ENCODE assay signal across 14 cellular contexts in genomic region chr11:12112731-12113130, GRCh38. TPM values are rescaled to one million over a fixed set of nuclear protein-coding genes. Genes with fewer than 3 reads are reported as not detected.
DNase-seq lines count a peak whose midpoint lies in the region; ATAC-seq and TF ChIP-seq lines count a peak whose summit lies in the region.
"Had no signal": no experiment of that assay in that cellular context is flagged by ENCODE, and none has a peak within 500 bp of the region (broad histone marks: within the 10 kb centered on the region; RNA-seq: fewer than 3 reads in every experiment).

No MANE protein-coding gene starts in this region.

- peaks cover 6% of the 10 kb centered on the region for H3K36me3 Mint-ChIP-seq in T-helper 2 cell treated with Interferon-gamma antibody and Interleukin-4, amounts not matched to agents 5 μg/mL and 100 μg/mL, for 36 hours (ENCODE audit: low read depth)
- peaks cover 48% of the 10 kb centered on the region for H3K36me3 Mint-ChIP-seq in activated T-helper 2 cell treated with anti-CD3 and anti-CD28 coated beads, Interferon-gamma antibody, Interleukin-2, Interleukin-4, amounts not matched to agents 10 μg/mL and 5 μg/mL and 100 μg/mL, durations not matched to agents 14 hours and 24 hours and 36 hours (ENCODE audit: low read depth)
- H3K36me3 Mint-ChIP-seq: IgD-negative memory B cell; stimulated activated naive B cell treated with anti-CD40 and anti-IgM and Interleukin-4, amounts not matched to agents 10 μg/mL and 1 μg/mL and 100 μg/mL, for 72 hours had no signal

- TF ChIP-seq CTCF in foreskin keratinocyte (conservative IDR thresholded peaks at IDR 0.05) (no peak), GM20000 (IDR thresholded peaks at IDR 0.05; ENCODE audit: extremely low read depth, missing control alignments) (no peak), body of pancreas (IDR thresholded peaks at IDR 0.05) (no peak)

- no peak for TF ChIP-seq POLR2A in body of pancreas (IDR thresholded peaks at IDR 0.05)

- H3K27ac ChIP-seq in foreskin keratinocyte = peak overlapping the region; percentile 45
- H3K27ac ChIP-seq in stomach smooth muscle (ENCODE audit: low read length) = peak overlapping the region; percentile 91
- H3K27ac ChIP-seq in body of pancreas = no peak overlapping the region
- H3K27ac ChIP-seq: SK-N-MC had no signal

- DNase-seq in T-helper 2 cell treated with Interferon-gamma antibody and Interleukin-4, amounts not matched to agents 5 μg/mL and 100 μg/mL, for 36 hours (ENCODE audit: low spot score) = no peak
- DNase-seq in T-helper 2 cell (no peak), foreskin keratinocyte (no peak), GM20000 (ENCODE audit: low spot score) (no peak), body of pancreas (no peak), midbrain (lab: John Stamatoyannopoulos, UW) (no peak)
- DNase-seq in activated T-helper 2 cell treated with anti-CD3 and anti-CD28 coated beads, Interferon-gamma antibody, Interleukin-2, Interleukin-4, amounts not matched to agents 10 μg/mL and 5 μg/mL and 100 μg/mL, durations not matched to agents 14 hours and 24 hours and 36 hours (ENCODE audit: low spot score) = no peak
- DNase-seq: islet precursor cell; NCI-H146; NCI-H82; stimulated activated naive B cell treated with anti-CD40 and anti-IgM and Interleukin-4, amounts not matched to agents 10 μg/mL and 1 μg/mL and 100 μg/mL, for 72 hours had no signal

- no peak overlapping the region for H3K27ac Mint-ChIP-seq in T-helper 2 cell treated with Interferon-gamma antibody and Interleukin-4, amounts not matched to agents 5 μg/mL and 100 μg/mL, for 36 hours
- peak overlapping the region; percentile 62 for H3K27ac Mint-ChIP-seq in activated T-helper 2 cell treated with anti-CD3 and anti-CD28 coated beads, Interferon-gamma antibody, Interleukin-2, Interleukin-4, amounts not matched to agents 10 μg/mL and 5 μg/mL and 100 μg/mL, durations not matched to agents 14 hours and 24 hours and 36 hours
- H3K27ac Mint-ChIP-seq: IgD-negative memory B cell; stimulated activated naive B cell treated with anti-CD40 and anti-IgM and Interleukin-4, amounts not matched to agents 10 μg/mL and 1 μg/mL and 100 μg/mL, for 72 hours had no signal

- ATAC-seq in foreskin keratinocyte (no peak), body of pancreas (no peak)
- ATAC-seq: stimulated activated naive B cell treated with anti-CD40 and anti-IgM and Interleukin-4, amounts not matched to agents 10 μg/mL and 1 μg/mL and 100 μg/mL, for 72 hours had no signal

- peak overlapping the region; percentile 84 for H3K4me3 Mint-ChIP-seq in T-helper 2 cell treated with Interferon-gamma antibody and Interleukin-4, amounts not matched to agents 5 μg/mL and 100 μg/mL, for 36 hours
- peak overlapping the region; percentile 87 for H3K4me3 Mint-ChIP-seq in activated T-helper 2 cell treated with anti-CD3 and anti-CD28 coated beads, Interferon-gamma antibody, Interleukin-2, Interleukin-4, amounts not matched to agents 10 μg/mL and 5 μg/mL and 100 μg/mL, durations not matched to agents 14 hours and 24 hours and 36 hours (ENCODE audit: low read depth)
- H3K4me3 Mint-ChIP-seq: stimulated activated naive B cell treated with anti-CD40 and anti-IgM and Interleukin-4, amounts not matched to agents 10 μg/mL and 1 μg/mL and 100 μg/mL, for 72 hours had no signal

- peak overlapping the region; percentile 55 to 93 for H3K9ac ChIP-seq in stomach smooth muscle (ENCODE audit: low read length in 2 of 2)

- intact Hi-C loops in activated T-helper 2 cell treated with anti-CD3 and anti-CD28 coated beads, Interferon-gamma antibody, Interleukin-2, Interleukin-4, amounts not matched to agents 10 μg/mL and 5 μg/mL and 100 μg/mL, durations not matched to agents 14 hours and 24 hours and 36 hours (cut with micrococcal nuclease) = loop anchor here (2.0 to 5.0 kb wide), 2 partner anchors 16 to 65 kb away; no protein-coding TSS in a partner anchor
- intact Hi-C loops in body of pancreas (cut with DNase I) = no loop called here

- no peaks in the 10 kb centered on the region for H3K9me3 Mint-ChIP-seq in T-helper 2 cell treated with Interferon-gamma antibody and Interleukin-4, amounts not matched to agents 5 μg/mL and 100 μg/mL, for 36 hours
- H3K9me3 Mint-ChIP-seq in activated T-helper 2 cell treated with anti-CD3 and anti-CD28 coated beads, Interferon-gamma antibody, Interleukin-2, Interleukin-4, amounts not matched to agents 10 μg/mL and 5 μg/mL and 100 μg/mL, durations not matched to agents 14 hours and 24 hours and 36 hours = no peaks in the 10 kb centered on the region
- H3K9me3 Mint-ChIP-seq: IgD-negative memory B cell; stimulated activated naive B cell treated with anti-CD40 and anti-IgM and Interleukin-4, amounts not matched to agents 10 μg/mL and 1 μg/mL and 100 μg/mL, for 72 hours had no signal

- WGBS in body of pancreas, 2 donors = 83 to 95% methylated on average over 2 of the region's 2 CpGs

- H3K9me3 ChIP-seq in stomach smooth muscle (ENCODE audit: control insufficient read depth in 2 of 2, low read length in 2 of 2) = no peaks in the 10 kb centered on the region
- H3K9me3 ChIP-seq in body of pancreas = no peaks in the 10 kb centered on the region

- H3K27me3 ChIP-seq in foreskin keratinocyte (no peaks in the 10 kb centered on the region), stomach smooth muscle (ENCODE audit: control insufficient read depth in 1 of 2, insufficient read depth in 2 of 2, low read length in 2 of 2) (no peaks in the 10 kb centered on the region), body of pancreas (no peaks in the 10 kb centered on the region)

- peaks cover 0 to 3% of the 10 kb centered on the region in 2 donors for H3K36me3 ChIP-seq in stomach smooth muscle (ENCODE audit: control insufficient read depth in 2 of 2, insufficient read depth in 2 of 2, low read length in 2 of 2)
- no peaks in the 10 kb centered on the region for H3K36me3 ChIP-seq in body of pancreas (replicated peaks in 1 of 2; ENCODE audit: insufficient read depth in 1 of 2, low read depth in 2 of 2)

- H3K4me3 ChIP-seq in stomach smooth muscle (ENCODE audit: low read length in 2 of 2) (peak overlapping the region; percentile 59 to 92), body of pancreas (no peak overlapping the region)
- H3K4me3 ChIP-seq: SK-N-MC had no signal

- H3K27me3 Mint-ChIP-seq in T-helper 2 cell treated with Interferon-gamma antibody and Interleukin-4, amounts not matched to agents 5 μg/mL and 100 μg/mL, for 36 hours (ENCODE audit: low read depth) = no peaks in the 10 kb centered on the region
- no peaks in the 10 kb centered on the region for H3K27me3 Mint-ChIP-seq in activated T-helper 2 cell treated with anti-CD3 and anti-CD28 coated beads, Interferon-gamma antibody, Interleukin-2, Interleukin-4, amounts not matched to agents 10 μg/mL and 5 μg/mL and 100 μg/mL, durations not matched to agents 14 hours and 24 hours and 36 hours (ENCODE audit: low read depth)

- H3K4me1 Mint-ChIP-seq in T-helper 2 cell treated with Interferon-gamma antibody and Interleukin-4, amounts not matched to agents 5 μg/mL and 100 μg/mL, for 36 hours (ENCODE audit: low read depth) = peaks cover 53% of the 10 kb centered on the region
- peaks cover 71% of the 10 kb centered on the region for H3K4me1 Mint-ChIP-seq in activated T-helper 2 cell treated with anti-CD3 and anti-CD28 coated beads, Interferon-gamma antibody, Interleukin-2, Interleukin-4, amounts not matched to agents 10 μg/mL and 5 μg/mL and 100 μg/mL, durations not matched to agents 14 hours and 24 hours and 36 hours (ENCODE audit: low read depth)

- H3K4me1 ChIP-seq in foreskin keratinocyte (peaks cover 39% of the 10 kb centered on the region), stomach smooth muscle (ENCODE audit: control insufficient read depth, insufficient read depth, low read length) (peaks cover 62% of the 10 kb centered on the region), body of pancreas (peaks cover 16% of the 10 kb centered on the region)

RNA-seq across cellular contexts. Expression of gene MICAL2, which starts 2.3 kb away (rescaled TPM):
- total RNA-seq in activated T-helper 2 cell treated with anti-CD3 and anti-CD28 coated beads, Interferon-gamma antibody, Interleukin-2, Interleukin-4, amounts not matched to agents 10 μg/mL and 5 μg/mL and 100 μg/mL, durations not matched to agents 14 hours and 24 hours and 36 hours = 736 TPM in 2 replicates
- total RNA-seq in foreskin keratinocyte = 185 and 192 TPM in 2 replicates
- 40.2 and 42.9 TPM in 2 replicates for polyA plus RNA-seq in foreskin keratinocyte
- total RNA-seq in body of pancreas = 10 to 100 TPM; 16.6 to 24.4 TPM

Comparison
In these comparisons a context has a peak if more than half of its experiments do, and no peak if none do; other contexts are left out.
1. H3K27ac ChIP-seq: peak in foreskin keratinocyte (single experiment) and stomach smooth muscle (single experiment); none in body of pancreas (0 of 4).
2. H3K4me3 ChIP-seq: peak in stomach smooth muscle (2 of 2); none in body of pancreas (0 of 2).